Comparison of ENCODE assay signal across 12 cellular contexts in the genomic region with DNA sequence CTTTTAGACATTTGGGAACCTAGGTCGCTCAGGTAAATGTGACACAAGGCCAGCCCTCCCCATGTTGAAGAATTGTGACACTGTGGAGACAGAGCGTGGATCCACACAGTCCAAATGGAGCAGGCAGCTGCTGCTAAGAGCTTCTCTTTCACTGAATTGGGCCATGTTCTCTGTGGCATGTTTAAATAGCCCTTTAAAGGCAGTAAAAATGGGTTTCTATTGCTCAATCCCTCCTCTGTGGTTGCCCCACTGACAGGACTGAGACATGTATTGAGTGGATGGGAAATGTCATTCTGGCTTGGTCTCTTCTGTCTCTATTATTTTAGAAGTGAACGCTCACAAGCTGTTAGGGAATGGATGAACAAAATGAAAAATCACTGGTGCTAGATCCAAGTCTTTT.
"Had no signal": no experiment of that assay in that cellular context is flagged by ENCODE, and none has a peak within 500 bp of the region (broad histone marks: within the 10 kb centered on the region; RNA-seq: fewer than 3 reads in every experiment).

No MANE protein-coding gene starts in this region.

- H3K9me3 ChIP-seq: adrenal gland, thyroid gland had no signal

- H3K36me3 ChIP-seq: adrenal gland, thyroid gland had no signal

- H3K4me3 ChIP-seq: adrenal gland, thyroid gland had no signal

- ATAC-seq: effector memory CD8-positive, alpha-beta T cell; stimulated activated effector memory CD8-positive, alpha-beta T cell treated with anti-CD3 and anti-CD28 coated beads, Interleukin-12 subunit alpha, Interleukin-12 subunit beta, amount 100 ng/mL, for 72 hours; WTC11 had no signal

- H3K27me3 ChIP-seq: adrenal gland, thyroid gland had no signal

- DNase-seq: activated CD4-positive, alpha-beta memory T cell treated with anti-CD3 and anti-CD28 coated beads, Interleukin-2, amount 10 ng/mL, durations not matched to agents 7 days and 5 days; activated CD4-positive, alpha-beta T cell treated with anti-CD3 and anti-CD28 coated beads for 4 hours; activated naive CD4-positive, alpha-beta T cell treated with anti-CD3 and anti-CD28 coated beads, Interleukin-2, amount 50 U/mL, for 16 hours; activated T-cell treated with anti-CD3 and anti-CD28 coated beads, Interleukin-2, amount 50 U/mL, for 24 hours; adrenal gland; dermis blood vessel endothelial cell; effector memory CD8-positive, alpha-beta T cell; head of caudate nucleus; stimulated activated CD4-positive, alpha-beta T cell treated with anti-CD3 and anti-CD28 coated beads, Interleukin-12 subunit alpha, Interleukin-12 subunit beta, amount 100 ng/mL, for 4 hours; thyroid gland had no signal

- H3K4me1 ChIP-seq: adrenal gland, thyroid gland had no signal
